8 cellular contexts compared by ENCODE assay signal in genomic region chr19:6198896-6199239, GRCh38.
A peak's percentile ranks its signal among the peaks of the same experiment; 100 is the strongest.
DNase-seq lines count a peak whose midpoint lies in the region; ATAC-seq and TF ChIP-seq lines count a peak whose summit lies in the region.

No MANE protein-coding gene starts in this region.

- no peak for ATAC-seq in activated CD4-positive, alpha-beta T cell treated with anti-CD3 and anti-CD28 coated beads for 36 hours
- ATAC-seq in HG03175 (IDR thresholded peaks at IDR 0.05; ENCODE audit: unreplicated experiment), result no peak

- no peak for DNase-seq in activated CD4-positive, alpha-beta T cell treated with anti-CD3 and anti-CD28 coated beads for 36 hours
- no peak for DNase-seq in activated CD4-positive, alpha-beta T cell treated with anti-CD3 and anti-CD28 coated beads for 4 hours
- DNase-seq in NCI-H69 (lab: John Stamatoyannopoulos, UW) (peak; percentile 52), epithelial cell of proximal tubule (ENCODE audit: low read depth) (no peak), progenitor cell of endocrine pancreas (ENCODE audit: low spot score, unreplicated experiment) (no peak), GM20000 (ENCODE audit: low spot score) (no peak), HCEC 1CT (no peak)

- TF ChIP-seq CTCF in epithelial cell of proximal tubule (conservative IDR thresholded peaks at IDR 0.05; ENCODE audit: low read depth, low read length) (no peak), progenitor cell of endocrine pancreas (IDR thresholded peaks at IDR 0.05; ENCODE audit: unreplicated experiment) (no peak), GM20000 (IDR thresholded peaks at IDR 0.05; ENCODE audit: extremely low read depth, missing control alignments) (no peak)

- POLR2A ChIA-PET in activated CD4-positive, alpha-beta T cell treated with anti-CD3 and anti-CD28 coated beads for 36 hours (lab: Charles Lee), result no interaction called here

- intact Hi-C loops in activated CD4-positive, alpha-beta T cell treated with anti-CD3 and anti-CD28 coated beads for 36 hours (cut with DNase I, micrococcal nuclease), result loop anchor here (1.0 to 2.0 kb wide), 14 partner anchors 38 to 1230 kb away; partner anchors contain the start of genes CLPP (in 2 of the 2), CATSPERD (in 1 of the 2), DUS3L (in 1 of the 2) and GPR108 (in 1 of the 2)

- peak overlapping the region; percentile 100 for H3K4me3 Mint-ChIP-seq in activated CD4-positive, alpha-beta T cell treated with anti-CD3 and anti-CD28 coated beads for 36 hours
- H3K4me3 Mint-ChIP-seq in progenitor cell of endocrine pancreas (ENCODE audit: low read depth), result peak overlapping the region; percentile 98

- H3K4me1 Mint-ChIP-seq in activated CD4-positive, alpha-beta T cell treated with anti-CD3 and anti-CD28 coated beads for 36 hours, result peaks cover 12% of the 10 kb centered on the region
- peaks cover 12% of the 10 kb centered on the region for H3K4me1 Mint-ChIP-seq in progenitor cell of endocrine pancreas (ENCODE audit: low read depth)

- peaks cover 16% of the 10 kb centered on the region for H3K36me3 Mint-ChIP-seq in activated CD4-positive, alpha-beta T cell treated with anti-CD3 and anti-CD28 coated beads for 36 hours (ENCODE audit: low read depth)
- H3K36me3 Mint-ChIP-seq in progenitor cell of endocrine pancreas (ENCODE audit: insufficient read depth), result peaks cover 23% of the 10 kb centered on the region

- CTCF ChIA-PET in activated CD4-positive, alpha-beta T cell treated with anti-CD3 and anti-CD28 coated beads for 36 hours (lab: Charles Lee), result no interaction called here

- H3K27ac Mint-ChIP-seq in activated CD4-positive, alpha-beta T cell treated with anti-CD3 and anti-CD28 coated beads for 36 hours, result peak overlapping the region; percentile 92
- H3K27ac Mint-ChIP-seq in progenitor cell of endocrine pancreas, result peak overlapping the region; percentile 98

- no peaks in the 10 kb centered on the region for H3K27me3 Mint-ChIP-seq in activated CD4-positive, alpha-beta T cell treated with anti-CD3 and anti-CD28 coated beads for 36 hours
- H3K27me3 Mint-ChIP-seq in progenitor cell of endocrine pancreas, result no peaks in the 10 kb centered on the region

- H3K9me3 Mint-ChIP-seq in activated CD4-positive, alpha-beta T cell treated with anti-CD3 and anti-CD28 coated beads for 36 hours (ENCODE audit: low read depth), result peaks cover 3% of the 10 kb centered on the region
- H3K9me3 Mint-ChIP-seq in progenitor cell of endocrine pancreas (ENCODE audit: low read depth), result peaks cover 21% of the 10 kb centered on the region

- peak overlapping the region; percentile 96 for H3K4me3 ChIP-seq in epithelial cell of proximal tubule (ENCODE audit: low read depth, low read length)
